In the genomic region with DNA sequence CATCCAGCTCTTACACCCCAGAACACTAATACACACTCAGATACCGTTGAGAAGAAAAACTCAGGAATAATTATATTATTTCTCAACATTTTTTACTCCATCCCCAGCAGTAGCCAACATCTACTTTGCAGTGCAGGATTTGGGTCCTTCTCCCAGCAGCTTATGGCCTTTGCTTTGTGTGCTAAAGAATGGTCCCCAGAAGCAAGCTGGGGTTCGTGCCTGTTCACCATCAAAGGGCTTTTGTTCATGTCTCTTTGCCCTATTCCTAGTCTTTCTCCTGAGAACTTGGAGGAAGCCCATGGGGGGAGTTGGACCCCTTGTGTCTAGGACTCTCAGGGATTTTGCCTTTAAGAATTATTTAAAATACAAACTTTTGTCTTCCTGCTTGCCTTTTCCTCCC, we compare ENCODE assay signal across 19 cellular contexts.
DNase-seq lines count a peak whose midpoint lies in the region; TF ChIP-seq lines count a peak whose summit lies in the region.
"Had no signal": no experiment of that assay in that cellular context is flagged by ENCODE, and none has a peak within 500 bp of the region (broad histone marks: within the 10 kb centered on the region; RNA-seq: fewer than 3 reads in every experiment).

No MANE protein-coding gene starts in this region.

- no peak overlapping the region for H2AFZ ChIP-seq in mammary epithelial cell (ENCODE audit: low read depth, low read length)
- H2AFZ ChIP-seq: GM23248 had no signal

- no TSS peak for BruUV-seq in mammary epithelial cell (replicated peaks; lab: Mats Ljungman, UMichigan)

- no peaks in the 10 kb centered on the region for H3K27me3 ChIP-seq in mammary epithelial cell (ENCODE audit: insufficient read depth, low read length)
- no peaks in the 10 kb centered on the region for H3K27me3 ChIP-seq in breast epithelium
- no peaks in the 10 kb centered on the region for H3K27me3 ChIP-seq in dorsolateral prefrontal cortex
- H3K27me3 ChIP-seq: BE2C; BLaER1 treated with 17β-estradiol and CSF1 and Interleukin-3, amounts not matched to agents 10 nM and 100 nM had no signal

- H4K20me1 ChIP-seq in mammary epithelial cell (ENCODE audit: insufficient read depth, low read length): no peaks in the 10 kb centered on the region
- H4K20me1 ChIP-seq: BLaER1 treated with 17β-estradiol and CSF1 and Interleukin-3, amounts not matched to agents 10 nM and 100 nM had no signal

- no peak overlapping the region for H3K4me3 ChIP-seq in mammary epithelial cell (replicated peaks in 1 of 3; ENCODE audit: insufficient read depth in 1 of 3, low read depth in 2 of 3, low read length in 3 of 3)
- no peak overlapping the region for H3K4me3 ChIP-seq in breast epithelium
- no peak overlapping the region for H3K4me3 ChIP-seq in dorsolateral prefrontal cortex
- H3K4me3 ChIP-seq: BLaER1 treated with 17β-estradiol and CSF1 and Interleukin-3, amounts not matched to agents 10 nM and 100 nM; GM23248 had no signal

- peaks cover 2% of the 10 kb centered on the region for H3K36me3 ChIP-seq in mammary epithelial cell (ENCODE audit: insufficient read depth, low read length)
- H3K36me3 ChIP-seq in breast epithelium: no peaks in the 10 kb centered on the region
- H3K36me3 ChIP-seq: BE2C had no signal

- H3K27ac ChIP-seq in mammary epithelial cell (ENCODE audit: insufficient read depth, low read depth, low read length) (no peak overlapping the region), breast epithelium (no peak overlapping the region), dorsolateral prefrontal cortex (peak overlapping the region in 46 of 59 donors; percentile 0 to 77 (median 42))
- H3K27ac ChIP-seq: 22Rv1; BLaER1 treated with 17β-estradiol and CSF1 and Interleukin-3, amounts not matched to agents 10 nM and 100 nM; GM23248 had no signal

- no peak for TF ChIP-seq POLR2A in breast epithelium (IDR thresholded peaks at IDR 0.05)

- intact Hi-C loops in mammary epithelial cell (cut with micrococcal nuclease): no loop called here
- intact Hi-C loops in breast epithelium (cut with DNase I; ENCODE audit: low total_unique reads): no loop called here
- intact Hi-C loops in dorsolateral prefrontal cortex (cut with DNase I): no loop called here

- CTCF ChIA-PET in mammary epithelial cell (lab: Charles Lee; ENCODE audit: low non-redundant PET): no interaction called here

- H3K4me1 ChIP-seq in mammary epithelial cell (ENCODE audit: insufficient read depth, low read length) (no peaks in the 10 kb centered on the region), breast epithelium (no peaks in the 10 kb centered on the region)
- H3K4me1 ChIP-seq: BE2C had no signal

- H3K79me2 ChIP-seq in mammary epithelial cell (ENCODE audit: insufficient read depth, low read length): no peaks in the 10 kb centered on the region

- no peak for DNase-seq in mammary epithelial cell
- no peak for DNase-seq in breast epithelium (ENCODE audit: low spot score in 2 of 2)
- DNase-seq in dorsolateral prefrontal cortex: peak in 2 of 10 donors; percentile 11 to 21
- DNase-seq in medulla oblongata (ENCODE audit: extremely low spot score): peak; percentile 48
- DNase-seq in pons (ENCODE audit: low spot score): peak; percentile 67
- no peak for DNase-seq in COR-L47 (lab: John Stamatoyannopoulos, UW)
- DNase-seq in RPMI8226: no peak
- no peak for DNase-seq in midbrain (lab: John Stamatoyannopoulos, UW)
- DNase-seq: BE2C; Calu3; CD4-positive, alpha-beta T cell; CD8-positive, alpha-beta memory T cell; DMS53; DMS79 treated with DMSO at 0.1 percent for 48 hours; GM23248; H7; HCEC 1CT had no signal

- H3K9ac ChIP-seq in mammary epithelial cell (ENCODE audit: insufficient read depth, low read length): peak overlapping the region; percentile 13
- H3K9ac ChIP-seq: BLaER1 treated with 17β-estradiol and CSF1 and Interleukin-3, amounts not matched to agents 10 nM and 100 nM; GM23248 had no signal

- H3K9me3 ChIP-seq in mammary epithelial cell (replicated peaks; ENCODE audit: insufficient read depth, low read length): peaks cover 7% of the 10 kb centered on the region
- H3K9me3 ChIP-seq in breast epithelium: no peaks in the 10 kb centered on the region

- no peak for TF ChIP-seq CTCF in mammary epithelial cell (conservative IDR thresholded peaks at IDR 0.05 in 1 of 2, IDR thresholded peaks at IDR 0.05 in 1 of 2; ENCODE audit: extremely low read depth in 1 of 2, insufficient read depth in 1 of 2, low read depth in 1 of 2, low read length in 2 of 2)
- no peak for TF ChIP-seq CTCF in breast epithelium (IDR thresholded peaks at IDR 0.05)
- no peak for TF ChIP-seq CTCF in dorsolateral prefrontal cortex (IDR thresholded peaks at IDR 0.05 in 54 of 56, conservative IDR thresholded peaks at IDR 0.05 in 2 of 56; ENCODE audit: low read depth in 1 of 56, partially characterized antibody in 56 of 56)

- H3K4me2 ChIP-seq in mammary epithelial cell (ENCODE audit: insufficient read depth, low read depth, low read length): no peak overlapping the region
- H3K4me2 ChIP-seq: BLaER1 treated with 17β-estradiol and CSF1 and Interleukin-3, amounts not matched to agents 10 nM and 100 nM had no signal

- WGBS in mammary epithelial cell (ENCODE audit: low coverage, missing lambda C conversion rate): 100% methylated on average over 2 of the region's 2 CpGs

- dilution Hi-C loops in mammary epithelial cell (cut with HindIII; ENCODE audit: low sequenced_read_pairs): no loop called here

- in situ Hi-C loops in mammary epithelial cell (cut with MboI; ENCODE audit: low sequenced_read_pairs in 2 of 2): no loop called here

Comparison
In these comparisons a context has a peak if more than half of its experiments do, and no peak if none do; other contexts are left out.
1. DNase-seq: peak in medulla oblongata (single experiment) and pons (single experiment); none in mammary epithelial cell (single experiment), breast epithelium (0 of 2), COR-L47 (single experiment), RPMI8226 (single experiment) and midbrain (single experiment).
2. H3K27ac ChIP-seq: peak in dorsolateral prefrontal cortex (46 of 59); none in mammary epithelial cell (single experiment) and breast epithelium (0 of 2).